Comparison of ENCODE assay signal across 8 cellular contexts in genomic region chr19:52140077-52140710, GRCh38. TPM values are rescaled to one million over a fixed set of nuclear protein-coding genes. Genes with fewer than 3 reads are reported as not detected.
A peak's percentile ranks its signal among the peaks of the same experiment; 100 is the strongest.
DNase-seq lines count a peak whose midpoint lies in the region; ATAC-seq, FAIRE-seq and TF ChIP-seq lines count a peak whose summit lies in the region.

No MANE protein-coding gene starts in this region.

- no peak for FAIRE-seq in GM12878 (lab: Jason Lieb, UNC)

- DNase-seq in A673 (ENCODE audit: low spot score) (no peak), GM12878 (ENCODE audit: low read depth, low spot score) (no peak), activated gamma-delta T cell treated with Interleukin-2 at 50 U/mL for 16 hours (no peak), NCI-H82 (lab: John Stamatoyannopoulos, UW) (no peak)

- no peak for TF ChIP-seq RAD21 in GM12878 (IDR thresholded peaks at IDR 0.05; ENCODE audit: insufficient read depth, low read depth, low read length)

- H3K9me3 ChIP-seq in A673 (ENCODE audit: low read depth, low read length, poor library complexity, severe bottlenecking) (peaks cover 16% of the 10 kb centered on the region), GM12878 (replicated peaks; ENCODE audit: control insufficient read depth, insufficient read depth, low read length) (peaks cover 9% of the 10 kb centered on the region; the same call in 2 of the 3 replicates), mucosa of stomach (ENCODE audit: control insufficient read depth, low read length) (peaks cover 6% of the 10 kb centered on the region)

- no peak for TF ChIP-seq POLR2A in GM12878 (IDR thresholded peaks at IDR 0.05; ENCODE audit: low read depth, low read length)

- RAD21 ChIA-PET in GM12878 (lab: Charles Lee; ENCODE audit: unreplicated experiment): interaction anchor here (3.0 kb wide), 1 partner anchor 97 kb away, joined by 8 read pairs; no protein-coding TSS in a partner anchor

- H2AFZ ChIP-seq in GM12878 (ENCODE audit: control insufficient read depth, low read depth, low read length): peak overlapping the region; percentile 86

- H3K4me2 ChIP-seq in GM12878 (ENCODE audit: control insufficient read depth, insufficient read depth): peak overlapping the region; percentile 40; the same call in 1 of the 2 replicates

- intact Hi-C loops in A673 (cut with micrococcal nuclease; ENCODE audit: unreplicated experiment): no loop called here
- intact Hi-C loops in GM12878 (cut with micrococcal nuclease; ENCODE audit: unreplicated experiment): no loop called here

- H3K9ac ChIP-seq in GM12878 (ENCODE audit: control insufficient read depth, insufficient read depth, low read length) (no peak overlapping the region), mucosa of stomach (ENCODE audit: low read length) (peak overlapping the region; percentile 36)

- peaks cover 9% of the 10 kb centered on the region for H3K79me2 ChIP-seq in GM12878 (ENCODE audit: control insufficient read depth, insufficient read depth, low read length)

- H3K4me1 ChIP-seq in A673 (ENCODE audit: insufficient read depth, low read length, poor library complexity, severe bottlenecking) (no peaks in the 10 kb centered on the region), GM12878 (ENCODE audit: control insufficient read depth, insufficient read depth, low read length) (peaks cover 5% of the 10 kb centered on the region), mucosa of stomach (ENCODE audit: control insufficient read depth, insufficient read depth, low read length) (peaks cover 13% of the 10 kb centered on the region)

- SMC1A ChIA-PET in GM12878 (lab: Charles Lee; ENCODE audit: uncharacterized antibody, unreplicated experiment): interaction anchor here (1.1 to 2.8 kb wide), 4 partner anchors 49 to 97 kb away, joined by 3 to 21 read pairs (median 3); no protein-coding TSS in a partner anchor

- TF ChIP-seq CTCF in A673 (conservative IDR thresholded peaks at IDR 0.05; ENCODE audit: low read depth, low read length) (no peak), GM12878 (IDR thresholded peaks at IDR 0.05 in 2 of 3, conservative IDR thresholded peaks at IDR 0.05 in 1 of 3; ENCODE audit: control insufficient read depth in 2 of 3, extremely low read depth in 1 of 3, insufficient read depth in 1 of 3, low read depth in 3 of 3, low read length in 3 of 3) (no peak)

- BruUV-seq in A673 (replicated peaks; lab: Mats Ljungman, UMichigan) (no TSS peak), GM12878 (replicated peaks; lab: Mats Ljungman, UMichigan) (no TSS peak)

- H3K36me3 ChIP-seq in A673 (ENCODE audit: insufficient read depth, low read length, poor library complexity, severe bottlenecking): no peaks in the 10 kb centered on the region
- no peaks in the 10 kb centered on the region for H3K36me3 ChIP-seq in GM12878 (ENCODE audit: control insufficient read depth in 2 of 2, insufficient read depth in 2 of 2, low read length in 1 of 2)
- H3K36me3 ChIP-seq in mucosa of stomach (ENCODE audit: control insufficient read depth, insufficient read depth, low read length): no peaks in the 10 kb centered on the region

- no peaks in the 10 kb centered on the region for H3K27me3 ChIP-seq in A673 (replicated peaks; ENCODE audit: insufficient read depth, low read depth, low read length, poor library complexity)
- H3K27me3 ChIP-seq in GM12878 (replicated peaks in 1 of 2; ENCODE audit: control insufficient read depth in 2 of 2, insufficient read depth in 2 of 2, low read length in 1 of 2): no peaks in the 10 kb centered on the region
- no peaks in the 10 kb centered on the region for H3K27me3 ChIP-seq in mucosa of stomach (ENCODE audit: control insufficient read depth, insufficient read depth, low read length)

- ATAC-seq in HG03196 (IDR thresholded peaks at IDR 0.05; ENCODE audit: unreplicated experiment) (peak; percentile 11), GM12878 (no peak), GM18511 (IDR thresholded peaks at IDR 0.05; ENCODE audit: unreplicated experiment) (no peak), GM19351 (IDR thresholded peaks at IDR 0.05; ENCODE audit: unreplicated experiment) (no peak)

- no peak for TF ChIP-seq EP300 in GM12878 (IDR thresholded peaks at IDR 0.05; ENCODE audit: borderline replicate concordance in 1 of 2, control insufficient read depth in 1 of 2, low read depth in 2 of 2, low read length in 2 of 2)

- no peaks in the 10 kb centered on the region for H4K20me1 ChIP-seq in GM12878 (ENCODE audit: control insufficient read depth, insufficient read depth)

- peak overlapping the region; percentile 82 for H3K4me3 ChIP-seq in A673 (ENCODE audit: low read depth, low read length, poor library complexity, severe bottlenecking)
- H3K4me3 ChIP-seq in GM12878: peak overlapping the region; percentile 40
- peak overlapping the region; percentile 27 for H3K4me3 ChIP-seq in mucosa of stomach (ENCODE audit: low read length)

- H3K27ac ChIP-seq in A673 (ENCODE audit: low read depth, low read length, poor library complexity, severe bottlenecking) (no peak overlapping the region), GM12878 (ENCODE audit: control insufficient read depth, insufficient read depth) (no peak overlapping the region)

- 33% methylated on average over 18 of the region's 18 CpGs for WGBS in GM12878 (ENCODE audit: insufficient coverage, insufficient replicate concordance, low lambda C conversion rate, missing lambda C conversion rate)

- CTCF ChIA-PET in A673 (lab: Charles Lee): no interaction called here
- CTCF ChIA-PET in GM12878 (lab: Yijun Ruan, JAX): interaction anchor here (0.6 to 4.2 kb wide), 7 partner anchors 9 to 462 kb away, joined by 3 to 52 read pairs (median 3); no protein-coding TSS in a partner anchor

- in situ Hi-C loops in GM12878 (cut with MboI): loop anchor here (5.0 kb wide), 1 partner anchor 92 kb away; no protein-coding TSS in a partner anchor

- POLR2A ChIA-PET in A673 (lab: Charles Lee; ENCODE audit: low non-redundant PET): interaction anchor here (0.6 kb wide), 1 partner anchor 92 kb away, joined by 4 read pairs; the partner anchor contains the start of gene ZNF432
- POLR2A ChIA-PET in GM12878 (lab: Charles Lee): interaction anchor here (1.0 to 1.4 kb wide), 2 partner anchors 47 to 49 kb away, joined by 3 to 5 read pairs; partner anchors contain the start of gene PPP2R1A

RNA-seq across cellular contexts. Expression of gene ZNF616, which starts 0.5 kb away (rescaled TPM):
- total RNA-seq in A673 (2021) (15.7 and 17.1 TPM in 2 replicates), GM12878 (2014; rRNA removed) (2.5 and 3.1 TPM in 2 replicates), GM12878 (2014; rRNA removed; fragmentation: Illumina TruSeq; extraction: Trizol) (4.9 and 5.3 TPM in 2 replicates), GM12878 (2021) (3.3 and 4.5 TPM in 2 replicates)
- total RNA-seq in GM12878 (2013; cell fraction: nucleolus; rRNA removed): 22.2 and 24.4 TPM in 2 replicates
- 2.7 TPM for polyA plus RNA-seq in GM12878 (2011; ENCODE audit: low read depth)
- polyA plus RNA-seq in GM12878 (2011; rRNA removed) (5.9 and 7.1 TPM in 2 replicates), GM12878 (2014; fragmentation: Illumina TruSeq; extraction: Trizol) (4.3 and 6.1 TPM in 2 replicates), GM12878 (2014; fragmentation: Nextera tagmentation; extraction: Ambion mirVana) (1 to 10 TPM; 1.1 to 1.4 TPM), GM12878 (2014; rRNA removed) (2.0 and 2.2 TPM in 2 replicates), GM12878 (2016; fragmentation: Nextera tagmentation; extraction: Ambion mirVana) (1 to 10 TPM; 5.0 to 5.7 TPM)
- polyA plus RNA-seq in GM12878 (2011; cell fraction: cytosol; rRNA removed): 2.3 and 3.1 TPM in 2 replicates
- 5.2 and 5.7 TPM in 2 replicates for polyA plus RNA-seq in GM12878 (2011; cell fraction: nucleus; rRNA removed)
- 1.3 and 3.6 TPM in 2 replicates for polyA plus RNA-seq in GM12878 (2012)
- 5.5 and 11.4 TPM in 2 replicates for polyA minus RNA-seq in GM12878 (2011; rRNA and poly(A)+ RNA removed)
- polyA minus RNA-seq in GM12878 (2011; cell fraction: cytosol; rRNA and poly(A)+ RNA removed): 3.6 and 4.8 TPM in 2 replicates
- 5.0 and 6.0 TPM in 2 replicates for polyA minus RNA-seq in GM12878 (2011; cell fraction: nucleus; rRNA and poly(A)+ RNA removed)

RNA-seq across cellular contexts. Expression of gene ZNF836, which starts 31.2 kb away (rescaled TPM):
- total RNA-seq in A673 (2021) (6.1 and 7.7 TPM in 2 replicates), GM12878 (2014; rRNA removed) (5.3 and 7.8 TPM in 2 replicates), GM12878 (2014; rRNA removed; fragmentation: Illumina TruSeq; extraction: Trizol) (6.7 and 8.3 TPM in 2 replicates), GM12878 (2021) (9.1 and 9.9 TPM in 2 replicates)
- total RNA-seq in GM12878 (2013; cell fraction: nucleolus; rRNA removed): 26.4 and 31.2 TPM in 2 replicates
- polyA plus RNA-seq in GM12878 (2011; ENCODE audit: low read depth): 5.1 TPM
- polyA plus RNA-seq in GM12878 (2011; rRNA removed) (5.0 and 6.2 TPM in 2 replicates), GM12878 (2014; fragmentation: Illumina TruSeq; extraction: Trizol) (8.2 and 9.3 TPM in 2 replicates), GM12878 (2014; fragmentation: Nextera tagmentation; extraction: Ambion mirVana) (1 to 10 TPM; 5.8 to 9.2 TPM), GM12878 (2014; rRNA removed) (4.5 and 6.6 TPM in 2 replicates), GM12878 (2016; fragmentation: Nextera tagmentation; extraction: Ambion mirVana) (1 to 10 TPM; 4.8 to 6.6 TPM)
- 4.2 and 4.4 TPM in 2 replicates for polyA plus RNA-seq in GM12878 (2011; cell fraction: cytosol; rRNA removed)
- 16.3 and 16.6 TPM in 2 replicates for polyA plus RNA-seq in GM12878 (2011; cell fraction: nucleus; rRNA removed)
- 9.0 and 10.6 TPM in 2 replicates for polyA plus RNA-seq in GM12878 (2012)
- polyA minus RNA-seq in GM12878 (2011; rRNA and poly(A)+ RNA removed): 6.8 and 8.3 TPM in 2 replicates
- 2.7 and 3.1 TPM in 2 replicates for polyA minus RNA-seq in GM12878 (2011; cell fraction: cytosol; rRNA and poly(A)+ RNA removed)
- polyA minus RNA-seq in GM12878 (2011; cell fraction: nucleus; rRNA and poly(A)+ RNA removed): 5.6 and 7.9 TPM in 2 replicates

RNA-seq across cellular contexts. Expression of gene ZNF841, which starts 44.6 kb away (rescaled TPM):
- total RNA-seq in A673 (2021) (15.7 and 16.7 TPM in 2 replicates), GM12878 (2014; rRNA removed) (8.7 and 10.4 TPM in 2 replicates), GM12878 (2014; rRNA removed; fragmentation: Illumina TruSeq; extraction: Trizol) (14.5 and 15.0 TPM in 2 replicates), GM12878 (2021) (11.7 and 14.7 TPM in 2 replicates)
- 51.1 and 52.1 TPM in 2 replicates for total RNA-seq in GM12878 (2013; cell fraction: nucleolus; rRNA removed)
- polyA plus RNA-seq in GM12878 (2011; ENCODE audit: low read depth): 9.5 TPM
- polyA plus RNA-seq in GM12878 (2011; rRNA removed) (7.9 and 12.8 TPM in 2 replicates), GM12878 (2014; fragmentation: Illumina TruSeq; extraction: Trizol) (12.9 and 17.9 TPM in 2 replicates), GM12878 (2014; fragmentation: Nextera tagmentation; extraction: Ambion mirVana) (1 to 10 TPM; 1.4 to 2.3 TPM), GM12878 (2014; rRNA removed) (8.5 and 8.6 TPM in 2 replicates), GM12878 (2016; fragmentation: Nextera tagmentation; extraction: Ambion mirVana) (1 to 10 TPM; 4.6 to 4.8 TPM)
- polyA plus RNA-seq in GM12878 (2011; cell fraction: cytosol; rRNA removed): 6.0 and 7.1 TPM in 2 replicates
- 13.1 and 13.4 TPM in 2 replicates for polyA plus RNA-seq in GM12878 (2011; cell fraction: nucleus; rRNA removed)
- polyA plus RNA-seq in GM12878 (2012): 10.2 and 13.1 TPM in 2 replicates
- 10.1 and 11.6 TPM in 2 replicates for polyA minus RNA-seq in GM12878 (2011; rRNA and poly(A)+ RNA removed)
- 4.5 and 8.3 TPM in 2 replicates for polyA minus RNA-seq in GM12878 (2011; cell fraction: cytosol; rRNA and poly(A)+ RNA removed)
- polyA minus RNA-seq in GM12878 (2011; cell fraction: nucleus; rRNA and poly(A)+ RNA removed): 5.4 and 7.7 TPM in 2 replicates

RNA-seq across cellular contexts. Expression of gene PPP2R1A, which starts 49.7 kb away (rescaled TPM):
- total RNA-seq in A673 (2021) (316 and 324 TPM in 2 replicates), GM12878 (2014; rRNA removed) (125 and 131 TPM in 2 replicates), GM12878 (2014; rRNA removed; fragmentation: Illumina TruSeq; extraction: Trizol) (83.4 and 83.7 TPM in 2 replicates), GM12878 (2021) (274 and 275 TPM in 2 replicates)
- 116 and 117 TPM in 2 replicates for total RNA-seq in GM12878 (2013; cell fraction: nucleolus; rRNA removed)
- polyA plus RNA-seq in GM12878 (2011; ENCODE audit: low read depth): 84.3 TPM
- polyA plus RNA-seq in GM12878 (2011; rRNA removed) (60.7 and 149 TPM in 2 replicates), GM12878 (2014; fragmentation: Illumina TruSeq; extraction: Trizol) (124 and 178 TPM in 2 replicates), GM12878 (2014; fragmentation: Nextera tagmentation; extraction: Ambion mirVana) (10 to 100 TPM; 16.0 to 29.2 TPM), GM12878 (2014; rRNA removed) (110 and 145 TPM in 2 replicates), GM12878 (2016; fragmentation: Nextera tagmentation; extraction: Ambion mirVana) (100 to 1,000 TPM; 310 to 359 TPM)
- 186 and 207 TPM in 2 replicates for polyA plus RNA-seq in GM12878 (2011; cell fraction: cytosol; rRNA removed)
- 184 and 241 TPM in 2 replicates for polyA plus RNA-seq in GM12878 (2011; cell fraction: nucleus; rRNA removed)
- 180 and 183 TPM in 2 replicates for polyA plus RNA-seq in GM12878 (2012)
- 245 and 263 TPM in 2 replicates for polyA minus RNA-seq in GM12878 (2011; rRNA and poly(A)+ RNA removed)
- polyA minus RNA-seq in GM12878 (2011; cell fraction: cytosol; rRNA and poly(A)+ RNA removed): 134 and 168 TPM in 2 replicates
- 86.2 and 145 TPM in 2 replicates for polyA minus RNA-seq in GM12878 (2011; cell fraction: nucleus; rRNA and poly(A)+ RNA removed)

Comparison
In these comparisons a context has a peak if more than half of its experiments do, and no peak if none do; other contexts are left out.
1. H3K4me3 ChIP-seq: peak in every context shown above with its lines; median percentile 82 in A673; 40 in GM12878; 27 in mucosa of stomach.